Comparison of ENCODE assay signal across 15 cellular contexts in the genomic region with DNA sequence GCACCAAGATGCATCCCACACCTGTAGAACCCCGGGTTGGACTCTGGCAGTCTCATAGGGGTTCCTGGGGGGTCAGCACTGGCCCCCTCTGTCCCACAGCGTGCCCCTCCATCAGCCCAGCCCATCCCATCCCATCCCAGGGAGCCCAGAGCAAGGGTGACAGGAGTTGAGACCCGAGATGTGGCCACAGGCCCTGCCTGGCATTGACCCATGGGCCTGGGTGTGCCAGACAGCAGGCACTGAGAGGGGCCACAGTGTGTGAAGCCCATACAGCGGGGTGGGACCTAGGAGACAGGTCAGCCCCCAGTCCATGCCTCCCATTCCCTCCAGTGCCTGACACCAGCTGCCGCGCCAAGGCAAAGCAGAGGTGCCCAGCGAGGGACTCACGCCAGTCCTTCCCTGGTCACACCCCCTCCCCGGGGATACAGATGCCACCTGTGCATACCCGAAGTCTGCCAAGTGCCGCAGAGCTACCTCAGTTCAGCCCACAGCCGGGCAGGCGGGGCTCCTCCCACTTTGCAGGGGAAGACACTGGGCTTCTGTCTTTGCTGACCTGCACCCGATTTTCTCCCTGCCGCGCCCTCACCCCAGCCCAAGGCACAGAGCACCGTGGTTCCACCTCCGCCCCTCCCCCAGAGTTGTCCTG. TPM values are rescaled to one million over a fixed set of nuclear protein-coding genes. Genes with fewer than 3 reads are reported as not detected.
A peak's percentile ranks its signal among the peaks of the same experiment; 100 is the strongest.
DNase-seq lines count a peak whose midpoint lies in the region; ATAC-seq and TF ChIP-seq lines count a peak whose summit lies in the region.
"Had no signal": no experiment of that assay in that cellular context is flagged by ENCODE, and none has a peak within 500 bp of the region (broad histone marks: within the 10 kb centered on the region; RNA-seq: fewer than 3 reads in every experiment).

No MANE protein-coding gene starts in this region.

- ATAC-seq in Right ventricle myocardium inferior (no peak), aorta (ENCODE audit: low FRiP score) (no peak), GM21786 (IDR thresholded peaks at IDR 0.05; ENCODE audit: unreplicated experiment) (no peak), HG03439 (IDR thresholded peaks at IDR 0.05; ENCODE audit: unreplicated experiment) (no peak)

- no peak overlapping the region for H3K4me3 ChIP-seq in right atrium auricular region
- H3K4me3 ChIP-seq in mesenchymal stem cell (ENCODE audit: insufficient read depth in 1 of 2, low read depth in 1 of 2, low read length in 2 of 2) = no peak overlapping the region
- no peak overlapping the region for H3K4me3 ChIP-seq in aorta (ENCODE audit: low read length in 2 of 2)
- H3K4me3 ChIP-seq: thoracic aorta had no signal

- WGBS in mesenchymal stem cell = 90% methylated on average over 18 of the region's 18 CpGs
- WGBS in aorta, 2 donors = 87 to 89% methylated on average over 18 of the region's 18 CpGs

- intact Hi-C loops in Right ventricle myocardium inferior (cut with DNase I) = no loop called here
- intact Hi-C loops in aorta (cut with DNase I) = loop anchor here in 1 of 2 donors (5.0 kb wide), 1 partner anchor 58 kb away; a partner anchor contains a TSS

- H3K9me3 ChIP-seq in right atrium auricular region = no peaks in the 10 kb centered on the region
- no peaks in the 10 kb centered on the region for H3K9me3 ChIP-seq in mesenchymal stem cell (ENCODE audit: control insufficient read depth, low read length)
- no peaks in the 10 kb centered on the region for H3K9me3 ChIP-seq in aorta (ENCODE audit: control insufficient read depth, low read length)
- H3K9me3 ChIP-seq: thoracic aorta had no signal

- H3K27ac ChIP-seq in right atrium auricular region = peak overlapping the region in 1 of 2 donors; percentile 3
- H3K27ac ChIP-seq in cingulate gyrus (ENCODE audit: low read depth, low read length) = peak overlapping the region; percentile 60
- no peak overlapping the region for H3K27ac ChIP-seq in mesenchymal stem cell (ENCODE audit: low read length, poor library complexity, severe bottlenecking)
- H3K27ac ChIP-seq in aorta (ENCODE audit: low read depth in 1 of 2, low read length in 2 of 2) = no peak overlapping the region
- H3K27ac ChIP-seq: parathyroid adenoma, thoracic aorta had no signal

- no peak overlapping the region for H2AFZ ChIP-seq in mesenchymal stem cell (ENCODE audit: low read depth, low read length)
- H2AFZ ChIP-seq: parathyroid adenoma had no signal

- H2BK5ac ChIP-seq in mesenchymal stem cell (ENCODE audit: low read depth, low read length, poor library complexity, severe bottlenecking) = no peak overlapping the region

- peak overlapping the region; percentile 33 for H2BK15ac ChIP-seq in mesenchymal stem cell (ENCODE audit: low read depth, poor library complexity, severe bottlenecking)

- no peak overlapping the region for H3K9ac ChIP-seq in mesenchymal stem cell (ENCODE audit: low read length)
- H3K9ac ChIP-seq: parathyroid adenoma had no signal

- no peak overlapping the region for H2AK5ac ChIP-seq in mesenchymal stem cell (ENCODE audit: low read length, severe bottlenecking)

- H3K4me2 ChIP-seq in mesenchymal stem cell (ENCODE audit: low read length, poor library complexity, severe bottlenecking) = no peak overlapping the region

- no peak overlapping the region for H3K14ac ChIP-seq in mesenchymal stem cell (ENCODE audit: low read length in 2 of 2)

- H3K4ac ChIP-seq in mesenchymal stem cell (ENCODE audit: low read depth in 1 of 2, low read length in 2 of 2) = peak overlapping the region in 1 of 2 experiments; percentile 13

- no peak overlapping the region for H4K8ac ChIP-seq in mesenchymal stem cell (ENCODE audit: low read length)

- H4K91ac ChIP-seq in mesenchymal stem cell (ENCODE audit: low read length) = no peak overlapping the region

- H3K23ac ChIP-seq in mesenchymal stem cell (ENCODE audit: low read length in 2 of 2) = no peak overlapping the region

- DNase-seq in Right ventricle myocardium inferior (ENCODE audit: missing footprints) = peak; percentile 66
- DNase-seq in right atrium auricular region (ENCODE audit: low spot score) = no peak
- DNase-seq in mesenchymal stem cell = no peak
- DNase-seq in aorta = peak; percentile 45 to 71
- DNase-seq in occipital lobe (lab: John Stamatoyannopoulos, UW) = no peak
- DNase-seq: activated CD4-positive, alpha-beta T cell treated with anti-CD3 and anti-CD28 coated beads, Interleukin-2, amount 10 ng/mL, durations not matched to agents 7 days and 5 days; DMS153; NCI-H1048; NCI-H226 had no signal

- H3K79me1 ChIP-seq in mesenchymal stem cell (replicated peaks; ENCODE audit: low read length, poor library complexity, severe bottlenecking) = no peaks in the 10 kb centered on the region

- H3K4me1 ChIP-seq in right atrium auricular region = peaks cover 0 to 94% of the 10 kb centered on the region in 2 donors
- H3K4me1 ChIP-seq in mesenchymal stem cell (ENCODE audit: control insufficient read depth, insufficient read depth, low read depth, low read length) = peaks cover 14% of the 10 kb centered on the region
- no peaks in the 10 kb centered on the region for H3K4me1 ChIP-seq in aorta (ENCODE audit: control insufficient read depth in 1 of 2, insufficient read depth in 2 of 2, low read length in 2 of 2)

- TF ChIP-seq CTCF in right atrium auricular region (IDR thresholded peaks at IDR 0.05) = no peak

- H2BK12ac ChIP-seq in mesenchymal stem cell (ENCODE audit: low read length in 2 of 2) = no peak overlapping the region

- no peaks in the 10 kb centered on the region for H3K27me3 ChIP-seq in right atrium auricular region
- H3K27me3 ChIP-seq in mesenchymal stem cell (ENCODE audit: control insufficient read depth in 1 of 2, insufficient read depth in 1 of 2, low read length in 2 of 2) = peaks cover 0 to 17% of the 10 kb centered on the region in 2 experiments
- no peaks in the 10 kb centered on the region for H3K27me3 ChIP-seq in aorta (ENCODE audit: control insufficient read depth in 1 of 2, insufficient read depth in 2 of 2, low read length in 1 of 2)

- H3K18ac ChIP-seq in mesenchymal stem cell (ENCODE audit: low read depth in 1 of 2, low read length in 2 of 2) = no peak overlapping the region

- H3K36me3 ChIP-seq in right atrium auricular region (no peaks in the 10 kb centered on the region), mesenchymal stem cell (ENCODE audit: control insufficient read depth in 1 of 2, insufficient read depth in 2 of 2, low read depth in 1 of 2, low read length in 2 of 2) (no peaks in the 10 kb centered on the region), aorta (ENCODE audit: control insufficient read depth in 1 of 2, insufficient read depth in 2 of 2, low read length in 1 of 2) (no peaks in the 10 kb centered on the region)
- H3K36me3 ChIP-seq: thoracic aorta had no signal

- H2BK120ac ChIP-seq in mesenchymal stem cell (ENCODE audit: low read depth, low read length) = no peak overlapping the region

RNA-seq across cellular contexts. Expression of a gene that starts 50.4 kb away (rescaled TPM):
- total RNA-seq in Right ventricle myocardium inferior (2.2 TPM), right atrium auricular region (1 to 10 TPM; 1.4 to 6.9 TPM), aorta (1 to 10 TPM in 1 of 2 donors, under 1 TPM in 1; 0.68 to 3.7 TPM), occipital lobe (2.3 TPM)
- 0.03 TPM for polyA plus RNA-seq in mesenchymal stem cell (2013, experiment 1 of 2)
- polyA plus RNA-seq in mesenchymal stem cell (2013, experiment 2 of 2) = 0.03 TPM
- polyA plus RNA-seq in aorta = under 1 TPM in 1 of 2 donors, not detected in 1; 0.97 TPM
- polyA plus RNA-seq: IgD-negative memory B cell had no signal

RNA-seq across cellular contexts. Expression of a gene that starts 58.7 kb away (rescaled TPM):
- 49.6 TPM for total RNA-seq in Right ventricle myocardium inferior
- 10 to 100 TPM; 28.3 to 30.2 TPM for total RNA-seq in right atrium auricular region
- polyA plus RNA-seq in mesenchymal stem cell (2013, experiment 1 of 2) = 5.9 TPM
- polyA plus RNA-seq in mesenchymal stem cell (2013, experiment 2 of 2) = 5.2 TPM
- 10 to 100 TPM; 45.9 to 62.0 TPM for total RNA-seq in aorta
- 10 to 100 TPM in 1 of 2 donors, 1 to 10 TPM in 1; 4.8 to 27.4 TPM for polyA plus RNA-seq in aorta
- total RNA-seq in occipital lobe = 137 TPM
- polyA plus RNA-seq: IgD-negative memory B cell had no signal

Comparison
In these comparisons a context has a peak if more than half of its experiments do, and no peak if none do; other contexts are left out.
1. DNase-seq: peak in Right ventricle myocardium inferior (single experiment) and aorta (2 of 2); none in right atrium auricular region (single experiment), mesenchymal stem cell (single experiment) and occipital lobe (single experiment).